ENCODE assay signal across 8 cellular contexts in genomic region chrX:13473666-13474516, GRCh38.
DNase-seq lines count a peak whose midpoint lies in the region; ATAC-seq, FAIRE-seq and TF ChIP-seq lines count a peak whose summit lies in the region.

No MANE protein-coding gene starts in this region.

- H3K4me3 ChIP-seq in AG04450 (ENCODE audit: low read depth, low read length) (no peak overlapping the region), neuron (ENCODE audit: low read length) (no peak overlapping the region)

- CTCF ChIA-PET in AG04450 (lab: Charles Lee) = interaction anchor here (1.0 kb wide), 1 partner anchor 46 kb away, joined by 3 read pairs; no protein-coding TSS in a partner anchor

- H3K27ac ChIP-seq in AG04450 (ENCODE audit: low read depth, low read length) (peak overlapping the region; percentile 12), caudate nucleus (ENCODE audit: low read depth, low read length) (peak overlapping the region; percentile 16)

- peak overlapping the region; percentile 52 for H2AFZ ChIP-seq in neuron (ENCODE audit: low read depth, low read length)

- H3K27me3 ChIP-seq in AG04450 (ENCODE audit: control insufficient read depth, insufficient read depth, low read length) = no peaks in the 10 kb centered on the region
- no peaks in the 10 kb centered on the region for H3K27me3 ChIP-seq in neuron (ENCODE audit: insufficient read depth, low read length)

- no peak for TF ChIP-seq CTCF in AG04450 (IDR thresholded peaks at IDR 0.05; ENCODE audit: low read depth, low read length)

- ATAC-seq in GM19324 (IDR thresholded peaks at IDR 0.05; ENCODE audit: low FRiP score, unreplicated experiment) (peak; percentile 74), HG03432 (IDR thresholded peaks at IDR 0.05; ENCODE audit: unreplicated experiment) (peak; percentile 89)

- DNase-seq in AG04450 (ENCODE audit: low read depth, low spot score) = no peak
- peak in 1 of 61 donors; percentile 38 for DNase-seq in caudate nucleus (lab: John Stamatoyannopoulos, UW)
- no peak for DNase-seq in HK-2 (ENCODE audit: unreplicated experiment)
- DNase-seq in AG08396 (ENCODE audit: low spot score) = no peak
- no peak for DNase-seq in HTR-8/SVneo (ENCODE audit: insufficient read length, low spot score)

- POLR2A ChIA-PET in AG04450 (lab: Yijun Ruan, JAX) = no interaction called here

- H3K9me3 ChIP-seq in AG04450 (ENCODE audit: control insufficient read depth, insufficient read depth, low read length) = no peaks in the 10 kb centered on the region
- H3K9me3 ChIP-seq in neuron (ENCODE audit: low read length) = no peaks in the 10 kb centered on the region

- FAIRE-seq in HTR-8/SVneo (lab: Jason Lieb, UNC) = no peak

- no peaks in the 10 kb centered on the region for H3K36me3 ChIP-seq in neuron (ENCODE audit: insufficient read depth, low read length)

- H3K4me1 ChIP-seq in neuron (ENCODE audit: insufficient read depth, low read length) = peaks cover 20% of the 10 kb centered on the region
